24 cellular contexts compared by ENCODE assay signal in genomic region chr10:119826777-119827176, GRCh38. TPM values are rescaled to one million over a fixed set of nuclear protein-coding genes. Genes with fewer than 3 reads are reported as not detected.
DNase-seq lines count a peak whose midpoint lies in the region; ATAC-seq and TF ChIP-seq lines count a peak whose summit lies in the region.
"Had no signal": no experiment of that assay in that cellular context is flagged by ENCODE, and none has a peak within 500 bp of the region (broad histone marks: within the 10 kb centered on the region; RNA-seq: fewer than 3 reads in every experiment).

No MANE protein-coding gene starts in this region.

- no peak for ATAC-seq in CD4-positive, alpha-beta T cell (ENCODE audit: poor library complexity)
- ATAC-seq in activated B cell treated with CpG ODN at 0.5 μM for 24 hours (ENCODE audit: low read depth): no peak
- ATAC-seq in foreskin keratinocyte: peak; percentile 26
- no peak for ATAC-seq in GM21528 (IDR thresholded peaks at IDR 0.05; ENCODE audit: low FRiP score, unreplicated experiment)
- ATAC-seq: heart left ventricle, psoas muscle, T-cell had no signal

- H3K4me1 ChIP-seq in GM23248 (ENCODE audit: insufficient read depth) (no peaks in the 10 kb centered on the region), foreskin keratinocyte (no peaks in the 10 kb centered on the region), colonic mucosa (no peaks in the 10 kb centered on the region)
- H3K4me1 ChIP-seq: heart left ventricle, psoas muscle, tibial artery had no signal

- intact Hi-C loops in CD4-positive, alpha-beta T cell (cut with DNase I, micrococcal nuclease): no loop called here
- intact Hi-C loops in activated B cell treated with CpG ODN at 0.5 μM for 24 hours (cut with micrococcal nuclease): no loop called here
- intact Hi-C loops in colonic mucosa (cut with DNase I): no loop called here

- no peaks in the 10 kb centered on the region for H3K9me3 ChIP-seq in CD4-positive, alpha-beta T cell (ENCODE audit: control insufficient read depth, low read length)
- H3K9me3 ChIP-seq in GM23248 (ENCODE audit: low read depth) (no peaks in the 10 kb centered on the region), colonic mucosa (no peaks in the 10 kb centered on the region)
- H3K9me3 ChIP-seq: heart left ventricle, neutrophil, psoas muscle, tibial artery had no signal

- H3K27me3 ChIP-seq in CD4-positive, alpha-beta T cell (ENCODE audit: control insufficient read depth, insufficient read depth, low read length): no peaks in the 10 kb centered on the region
- no peaks in the 10 kb centered on the region for H3K27me3 ChIP-seq in GM23248 (replicated peaks; ENCODE audit: insufficient read depth)
- no peaks in the 10 kb centered on the region for H3K27me3 ChIP-seq in foreskin keratinocyte
- no peaks in the 10 kb centered on the region for H3K27me3 ChIP-seq in colonic mucosa
- H3K27me3 ChIP-seq: heart left ventricle, neutrophil, tibial artery had no signal

- CTCF ChIA-PET in CD4-positive, alpha-beta T cell (lab: Charles Lee): no interaction called here
- CTCF ChIA-PET in activated B cell treated with CpG ODN at 0.5 μM for 24 hours (lab: Charles Lee): no interaction called here

- peaks cover 12% of the 10 kb centered on the region; the same call in 1 of the 2 replicates for H3F3A ChIP-seq in GM23248 (ENCODE audit: insufficient read depth)

- no peak overlapping the region for H2AFZ ChIP-seq in GM23248

- WGBS in GM23248 (ENCODE audit: low coverage in 1 of 2, low lambda C conversion rate in 2 of 2, missing lambda C conversion rate in 2 of 2), 2 experiments: 85 to 89% methylated on average over 6 of the region's 6 CpGs

- no peaks in the 10 kb centered on the region for H4K20me1 ChIP-seq in GM23248 (ENCODE audit: insufficient read depth)

- no peaks in the 10 kb centered on the region for H3K9me3 Mint-ChIP-seq in CD4-positive, alpha-beta T cell
- H3K9me3 Mint-ChIP-seq in activated B cell treated with CpG ODN at 0.5 μM for 24 hours: no peaks in the 10 kb centered on the region
- H3K9me3 Mint-ChIP-seq: CD4-positive, alpha-beta memory T cell; endodermal cell; stimulated activated naive CD8-positive, alpha-beta T cell treated with anti-CD3 and anti-CD28 coated beads, Interleukin-15, Interleukin-2, amounts not matched to agents 100 ng/mL and 50 ng/mL, for 24 hours; T-cell had no signal

- H3K27me3 Mint-ChIP-seq in CD4-positive, alpha-beta T cell: no peaks in the 10 kb centered on the region
- no peaks in the 10 kb centered on the region for H3K27me3 Mint-ChIP-seq in activated B cell treated with CpG ODN at 0.5 μM for 24 hours
- H3K27me3 Mint-ChIP-seq: CD4-positive, alpha-beta memory T cell; stimulated activated naive CD8-positive, alpha-beta T cell treated with anti-CD3 and anti-CD28 coated beads, Interleukin-15, Interleukin-2, amounts not matched to agents 100 ng/mL and 50 ng/mL, for 24 hours; T-cell had no signal

- no peak overlapping the region for H3K4me2 ChIP-seq in GM23248 (ENCODE audit: unreplicated experiment)

- H3K4me3 Mint-ChIP-seq in CD4-positive, alpha-beta T cell: no peak overlapping the region
- no peak overlapping the region for H3K4me3 Mint-ChIP-seq in activated B cell treated with CpG ODN at 0.5 μM for 24 hours
- H3K4me3 Mint-ChIP-seq: CD4-positive, alpha-beta memory T cell; endodermal cell; stimulated activated naive CD8-positive, alpha-beta T cell treated with anti-CD3 and anti-CD28 coated beads, Interleukin-15, Interleukin-2, amounts not matched to agents 100 ng/mL and 50 ng/mL, for 24 hours; T-cell had no signal

- peak overlapping the region; percentile 61 for H3K27ac Mint-ChIP-seq in CD4-positive, alpha-beta T cell
- peak overlapping the region; percentile 31 for H3K27ac Mint-ChIP-seq in activated B cell treated with CpG ODN at 0.5 μM for 24 hours
- H3K27ac Mint-ChIP-seq: endodermal cell; stimulated activated naive CD8-positive, alpha-beta T cell treated with anti-CD3 and anti-CD28 coated beads, Interleukin-15, Interleukin-2, amounts not matched to agents 100 ng/mL and 50 ng/mL, for 24 hours had no signal

- no peak for DNase-seq in CD4-positive, alpha-beta T cell
- peak; percentile 17 for DNase-seq in GM23248
- DNase-seq in activated B cell treated with CpG ODN at 0.5 μM for 24 hours: no peak
- no peak for DNase-seq in foreskin keratinocyte
- DNase-seq in stimulated activated naive CD4-positive, alpha-beta T cell (lab: John Stamatoyannopoulos, UW): no peak
- no peak for DNase-seq in AG20443 (ENCODE audit: low spot score)
- DNase-seq in colonic mucosa: no peak
- DNase-seq: activated CD4-positive, alpha-beta T cell treated with anti-CD3 and anti-CD28 coated beads, Interleukin-2, amount 50 U/mL, for 1 hour; activated CD8-positive, alpha-beta memory T cell treated with anti-CD3 and anti-CD28 coated beads, Interleukin-2, amount 50 U/mL, for 4 hours; activated effector memory CD4-positive, alpha-beta T cell treated with anti-CD3 and anti-CD28 coated beads, Interleukin-2, amount 50 U/mL, for 16 hours; CD4-positive, alpha-beta memory T cell; heart left ventricle; NCI-H1417; NCI-H526 treated with DMSO at 0.1 percent for 48 hours; psoas muscle; Right ventricle myocardium superior; stimulated activated CD4-positive, alpha-beta T cell treated with anti-CD3 and anti-CD28 coated beads, Interleukin-2, amount 100 ng/mL, for 24 hours; T-cell; tibial artery had no signal

- H3K36me3 Mint-ChIP-seq in CD4-positive, alpha-beta T cell (ENCODE audit: low read depth): peaks cover 73% of the 10 kb centered on the region
- H3K36me3 Mint-ChIP-seq in activated B cell treated with CpG ODN at 0.5 μM for 24 hours (ENCODE audit: low read depth): peaks cover 86% of the 10 kb centered on the region

- H3K9ac ChIP-seq in GM23248 (no peak overlapping the region), colonic mucosa (ENCODE audit: low read depth in 2 of 2, low read length in 2 of 2) (no peak overlapping the region)

- no peaks in the 10 kb centered on the region for H3K4me1 Mint-ChIP-seq in CD4-positive, alpha-beta T cell (ENCODE audit: low read depth)
- no peaks in the 10 kb centered on the region for H3K4me1 Mint-ChIP-seq in activated B cell treated with CpG ODN at 0.5 μM for 24 hours
- H3K4me1 Mint-ChIP-seq: CD4-positive, alpha-beta memory T cell; endodermal cell; T-cell had no signal

- in situ Hi-C loops in GM23248 (cut with MboI): no loop called here

- H3K36me3 ChIP-seq in GM23248 (ENCODE audit: low read depth) (peaks cover 41% of the 10 kb centered on the region), colonic mucosa (peaks cover 7% of the 10 kb centered on the region)

- no peaks in the 10 kb centered on the region for H3K9me2 ChIP-seq in GM23248 (ENCODE audit: insufficient read depth)

- no peaks in the 10 kb centered on the region for H3K79me2 ChIP-seq in GM23248 (ENCODE audit: insufficient read depth)

- H3K4me3 ChIP-seq in GM23248 (no peak overlapping the region), colonic mucosa (no peak overlapping the region)
- H3K4me3 ChIP-seq: heart left ventricle, psoas muscle, skin epidermis, tibial artery had no signal

- POLR2A ChIA-PET in CD4-positive, alpha-beta T cell (lab: Charles Lee): no interaction called here
- POLR2A ChIA-PET in activated B cell treated with CpG ODN at 0.5 μM for 24 hours (lab: Charles Lee): no interaction called here

- no peak overlapping the region for H3K27ac ChIP-seq in CD4-positive, alpha-beta T cell (ENCODE audit: low read depth, low read length)
- H3K27ac ChIP-seq in GM23248 (no peak overlapping the region), foreskin keratinocyte (no peak overlapping the region), colonic mucosa (no peak overlapping the region)
- H3K27ac ChIP-seq: heart left ventricle, psoas muscle, skin epidermis, tibial artery had no signal

- no peak for TF ChIP-seq CTCF in CD4-positive, alpha-beta T cell (IDR thresholded peaks at IDR 0.05)
- TF ChIP-seq CTCF in activated B cell treated with CpG ODN at 0.5 μM for 24 hours (IDR thresholded peaks at IDR 0.05): no peak
- no peak for TF ChIP-seq CTCF in foreskin keratinocyte (conservative IDR thresholded peaks at IDR 0.05)
- TF ChIP-seq CTCF in colonic mucosa (IDR thresholded peaks at IDR 0.05): no peak

RNA-seq across cellular contexts. Expression of gene MCMBP, which starts 45.9 kb away (rescaled TPM):
- 10 to 100 TPM; 14.5 to 14.6 TPM for total RNA-seq in CD4-positive, alpha-beta T cell
- 52.2 and 53.7 TPM in 2 replicates for total RNA-seq in GM23248 (2014; rRNA removed; shearing (Covaris generic))
- polyA plus RNA-seq in GM23248 (2016; fragmentation: Nextera tagmentation; extraction: Ambion mirVana) (45.6 and 47.9 TPM in 2 replicates), foreskin keratinocyte (36.0 and 46.2 TPM in 2 replicates)
- total RNA-seq in activated B cell treated with CpG ODN at 0.5 μM for 24 hours (39.6 and 41.9 TPM in 2 replicates), foreskin keratinocyte (78.7 and 86.0 TPM in 2 replicates), colonic mucosa (10 to 100 TPM; 46.7 to 56.4 TPM)
